Comparison of ENCODE assay signal across 9 cellular contexts in genomic region chr3:10505050-10505790, GRCh38. TPM values are rescaled to one million over a fixed set of nuclear protein-coding genes. Genes with fewer than 3 reads are reported as not detected.
DNase-seq lines count a peak whose midpoint lies in the region; ATAC-seq, FAIRE-seq and TF ChIP-seq lines count a peak whose summit lies in the region.
"Had no signal": no experiment of that assay in that cellular context is flagged by ENCODE, and none has a peak within 500 bp of the region (broad histone marks: within the 10 kb centered on the region; RNA-seq: fewer than 3 reads in every experiment).

Gene ATP2B2 (minus strand): TSS chr3:10505586. CDS start chr3:10449543, 56,043 bp downstream.

- H3K27me3 ChIP-seq in GM23248 (replicated peaks; ENCODE audit: insufficient read depth) (peaks cover 21% of the 10 kb centered on the region), adipocyte (replicated peaks; ENCODE audit: control insufficient read depth, insufficient read depth, low read length) (peaks cover 67% of the 10 kb centered on the region), mesenchymal stem cell (ENCODE audit: control insufficient read depth in 1 of 2, insufficient read depth in 1 of 2, low read length in 2 of 2) (peaks cover 43 to 88% of the 10 kb centered on the region in 2 experiments), upper lobe of right lung (peaks cover 36% of the 10 kb centered on the region)

- FAIRE-seq in A549 (lab: Jason Lieb, UNC), result no peak

- H2AK5ac ChIP-seq in mesenchymal stem cell (ENCODE audit: low read length, severe bottlenecking), result no peak within 1 kb of the TSS

- H3K23ac ChIP-seq in mesenchymal stem cell (ENCODE audit: low read length in 2 of 2), result no peak within 1 kb of the TSS

- H3K9me2 ChIP-seq in GM23248 (ENCODE audit: insufficient read depth), result no peaks in the 10 kb centered on the region

- no peak for TF ChIP-seq RAD21 in A549 (conservative IDR thresholded peaks at IDR 0.05 in 1 of 2, IDR thresholded peaks at IDR 0.05 in 1 of 2)

- no peaks in the 10 kb centered on the region for H4K20me1 ChIP-seq in GM23248 (ENCODE audit: insufficient read depth)

- ATAC-seq in A549, result peak; percentile 22 to 48; a peak in 4 of 6 replicates
- ATAC-seq in upper lobe of right lung, result no peak

- WGBS in A549 (ENCODE audit: missing lambda C conversion rate), result 18% methylated on average over 24 of the region's 42 CpGs
- WGBS in GM23248 (ENCODE audit: low coverage in 1 of 2, low lambda C conversion rate in 2 of 2, missing lambda C conversion rate in 2 of 2), 2 experiments, result 2 to 6% methylated on average over 23 to 42 of the region's 42 CpGs
- 18% methylated on average over 24 of the region's 42 CpGs for WGBS in mesenchymal stem cell

- H3K79me2 ChIP-seq in GM23248 (ENCODE audit: insufficient read depth), result no peaks in the 10 kb centered on the region

- no peak within 1 kb of the TSS for H2BK5ac ChIP-seq in mesenchymal stem cell (ENCODE audit: low read depth, low read length, poor library complexity, severe bottlenecking)

- H2BK12ac ChIP-seq in mesenchymal stem cell (ENCODE audit: low read length in 2 of 2), result no peak within 1 kb of the TSS

- H3K4me3 ChIP-seq in A549 (peak within 1 kb of the TSS; percentile 35), GM23248 (no peak within 1 kb of the TSS), adipocyte (ENCODE audit: low read length) (no peak within 1 kb of the TSS), mesenchymal stem cell (ENCODE audit: insufficient read depth in 1 of 2, low read depth in 1 of 2, low read length in 2 of 2) (no peak within 1 kb of the TSS), upper lobe of right lung (no peak within 1 kb of the TSS)

- H3K9ac ChIP-seq in GM23248, result no peak within 1 kb of the TSS
- no peak within 1 kb of the TSS for H3K9ac ChIP-seq in adipocyte (ENCODE audit: low read length)
- H3K9ac ChIP-seq in mesenchymal stem cell (ENCODE audit: low read length), result no peak within 1 kb of the TSS

- H2AFZ ChIP-seq in GM23248 (no peak within 1 kb of the TSS), mesenchymal stem cell (ENCODE audit: low read depth, low read length) (no peak within 1 kb of the TSS)

- no peak within 1 kb of the TSS for H3K14ac ChIP-seq in mesenchymal stem cell (ENCODE audit: low read length in 2 of 2)

- TF ChIP-seq EP300 in A549 (IDR thresholded peaks at IDR 0.05), result no peak

- H3K4me1 ChIP-seq in A549 (0 out of 3 replicates have a peak, but pooled peaks cover 13% of the 10 kb centered on the region), GM23248 (ENCODE audit: insufficient read depth) (no peaks in the 10 kb centered on the region), adipocyte (ENCODE audit: control insufficient read depth, insufficient read depth, low read length) (peaks cover 2% of the 10 kb centered on the region), mesenchymal stem cell (ENCODE audit: control insufficient read depth, insufficient read depth, low read depth, low read length) (peaks cover 9% of the 10 kb centered on the region), upper lobe of right lung (no peaks in the 10 kb centered on the region)

- H4K8ac ChIP-seq in mesenchymal stem cell (ENCODE audit: low read length), result no peak within 1 kb of the TSS

- peak within 1 kb of the TSS in 1 of 2 experiments; percentile 72; a peak in 4 of 6 replicates for H3K27ac ChIP-seq in A549
- no peak within 1 kb of the TSS for H3K27ac ChIP-seq in GM23248
- no peak within 1 kb of the TSS for H3K27ac ChIP-seq in mesenchymal stem cell (ENCODE audit: low read length, poor library complexity, severe bottlenecking)
- no peak within 1 kb of the TSS for H3K27ac ChIP-seq in upper lobe of right lung

- TF ChIP-seq CTCF in A549 (IDR thresholded peaks at IDR 0.05) (no peak), GM13976 (IDR thresholded peaks at IDR 0.05; ENCODE audit: borderline replicate concordance, control extremely low read depth, extremely low read depth, insufficient read depth, missing control alignments) (no peak), upper lobe of right lung (IDR thresholded peaks at IDR 0.05) (no peak)

- no peak within 1 kb of the TSS for H3K4ac ChIP-seq in mesenchymal stem cell (ENCODE audit: low read depth in 1 of 2, low read length in 2 of 2)

- peak within 1 kb of the TSS; percentile 83 for H3K4me2 ChIP-seq in A549
- H3K4me2 ChIP-seq in GM23248 (ENCODE audit: unreplicated experiment), result no peak within 1 kb of the TSS
- peak within 1 kb of the TSS; percentile 59 for H3K4me2 ChIP-seq in mesenchymal stem cell (ENCODE audit: low read length, poor library complexity, severe bottlenecking)

- no peaks in the 10 kb centered on the region for H3K79me1 ChIP-seq in mesenchymal stem cell (replicated peaks; ENCODE audit: low read length, poor library complexity, severe bottlenecking)

- TF ChIP-seq POLR2A in A549 (IDR thresholded peaks at IDR 0.05; ENCODE audit: low read length), result no peak

- in situ Hi-C loops in GM23248 (cut with MboI), result no loop called here
- in situ Hi-C loops in GM13976 (cut with MboI; ENCODE audit: low sequenced_read_pairs, unreplicated experiment), result no loop called here

- intact Hi-C loops in upper lobe of right lung (cut with DNase I), result no loop called here

- no peak within 1 kb of the TSS for H2BK15ac ChIP-seq in mesenchymal stem cell (ENCODE audit: low read depth, poor library complexity, severe bottlenecking)

- CTCF ChIA-PET in A549 (lab: Yijun Ruan, JAX), result no interaction called here

- no peak within 1 kb of the TSS for H3K18ac ChIP-seq in mesenchymal stem cell (ENCODE audit: low read depth in 1 of 2, low read length in 2 of 2)

- POLR2A ChIA-PET in A549 (lab: Yijun Ruan, JAX), result no interaction called here

- no peak within 1 kb of the TSS for H2BK120ac ChIP-seq in mesenchymal stem cell (ENCODE audit: low read depth, low read length)

- H3K36me3 ChIP-seq in GM23248 (ENCODE audit: low read depth) (no peaks in the 10 kb centered on the region), adipocyte (ENCODE audit: control insufficient read depth, insufficient read depth, low read length, severe bottlenecking) (no peaks in the 10 kb centered on the region), mesenchymal stem cell (ENCODE audit: control insufficient read depth in 1 of 2, insufficient read depth in 2 of 2, low read depth in 1 of 2, low read length in 2 of 2) (no peaks in the 10 kb centered on the region), upper lobe of right lung (no peaks in the 10 kb centered on the region)

- no peaks in the 10 kb centered on the region for H3F3A ChIP-seq in GM23248 (ENCODE audit: insufficient read depth)

- H3K9me3 ChIP-seq in A549 (no peaks in the 10 kb centered on the region), GM23248 (ENCODE audit: low read depth) (no peaks in the 10 kb centered on the region), adipocyte (ENCODE audit: control insufficient read depth, low read length) (peaks cover 3% of the 10 kb centered on the region), mesenchymal stem cell (ENCODE audit: control insufficient read depth, low read length) (no peaks in the 10 kb centered on the region), upper lobe of right lung (no peaks in the 10 kb centered on the region)

- peak in 1 of 2 experiments; percentile 22 for DNase-seq in A549 (ENCODE audit: low read depth in 1 of 2, low spot score in 1 of 2)
- peak; percentile 13 for DNase-seq in GM23248
- peak; percentile 39 for DNase-seq in adipocyte (ENCODE audit: low read depth)
- no peak for DNase-seq in mesenchymal stem cell
- DNase-seq in GM19238 (ENCODE audit: insufficient read length, low spot score), result no peak
- no peak for DNase-seq in NCI-H187 (lab: John Stamatoyannopoulos, UW)
- DNase-seq in GM13976 (ENCODE audit: low spot score), result no peak
- DNase-seq in upper lobe of right lung, result no peak
- DNase-seq: activated CD4-positive, alpha-beta T cell treated with anti-CD3 and anti-CD28 coated beads for 1 hour had no signal

- no peak within 1 kb of the TSS for H4K91ac ChIP-seq in mesenchymal stem cell (ENCODE audit: low read length)

TF ChIP-seq in A549, 52 proteins besides CTCF, POLR2A, EP300 and RAD21:
- TF ChIP-seq HMGXB4 (CRISPR knock-in tag; IDR thresholded peaks at IDR 0.05; ENCODE audit: borderline replicate concordance), result no peak
- TF ChIP-seq FOSL2 (IDR thresholded peaks at IDR 0.05), result no peak
- no peak for TF ChIP-seq FOSL2 (CRISPR knock-in tag; IDR thresholded peaks at IDR 0.05)
- TF ChIP-seq KDM1A (IDR thresholded peaks at IDR 0.05; ENCODE audit: low read depth), result no peak

RNA-seq across cellular contexts. Expression of gene ATP2B2, which starts in this region (rescaled TPM):
- polyA plus RNA-seq in A549 (2011; rRNA removed), result 0.04 and 0.08 TPM in 2 replicates
- polyA plus RNA-seq in A549 (2012; cell fraction: cytosol; rRNA removed), result 0.01 TPM in 1 of 2 replicates, not detected in the other
- polyA plus RNA-seq in A549 (2012; cell fraction: nucleus; rRNA removed), result 0.02 TPM in 1 of 2 replicates, not detected in the other
- polyA plus RNA-seq in A549 (2017; fragmentation: RNase III; extraction: RNeasy Plus Mini Kit Qiagen cat#74134 plus additional on column Dnase treatment), result 0.03 to 0.05 TPM (median 0.03 TPM) in 3 replicates
- not detected in 2 replicates for polyA minus RNA-seq in A549 (2011; rRNA and poly(A)+ RNA removed)
- not detected in 2 replicates for total RNA-seq in GM23248 (2014; rRNA removed; shearing (Covaris generic))
- not detected in 2 replicates for polyA plus RNA-seq in GM23248 (2016; fragmentation: Nextera tagmentation; extraction: Ambion mirVana)
- polyA plus RNA-seq in mesenchymal stem cell (2013, experiment 1 of 2), result not detected
- not detected for polyA plus RNA-seq in mesenchymal stem cell (2013, experiment 2 of 2)
- total RNA-seq in upper lobe of right lung, result 0.06 TPM

Comparison
In these comparisons a context has a peak if more than half of its experiments do, and no peak if none do; other contexts are left out.
1. Peak in ATAC-seq, H3K4me3 ChIP-seq and H3K4me2 ChIP-seq in A549; RNA of the gene not detected or under 1 TPM.
2. Peak in DNase-seq in GM23248; RNA of the gene not detected or under 1 TPM.